In genomic region chr2:10913501-10914271, GRCh38 we compare ENCODE assay signal across 18 cellular contexts. TPM values are rescaled to one million over a fixed set of nuclear protein-coding genes. Genes with fewer than 3 reads are reported as not detected.
A peak's percentile ranks its signal among the peaks of the same experiment; 100 is the strongest.
DNase-seq lines count a peak whose midpoint lies in the region; ATAC-seq, FAIRE-seq and TF ChIP-seq lines count a peak whose summit lies in the region.
"Had no signal": no experiment of that assay in that cellular context is flagged by ENCODE, and none has a peak within 500 bp of the region (broad histone marks: within the 10 kb centered on the region; RNA-seq: fewer than 3 reads in every experiment).

No MANE protein-coding gene starts in this region.

- peak overlapping the region; percentile 64 for H4K91ac ChIP-seq in H1 (replicated peaks; ENCODE audit: insufficient read length, low read length)

- WGBS in H1 (ENCODE audit: extremely low coverage in 1 of 2, insufficient coverage in 1 of 2, insufficient read length in 1 of 2, insufficient replicate concordance in 2 of 2, low coverage in 1 of 2, low lambda C conversion rate in 2 of 2, missing lambda C conversion rate in 1 of 2), 2 experiments: 89% methylated on average over 34 of the region's 38 CpGs; no CpG with 5 or more reads in 1 of the 2 experiments
- WGBS in prostate gland: 88% methylated on average over 30 of the region's 38 CpGs

- H3K14ac ChIP-seq in H1 (ENCODE audit: insufficient read length): no peak overlapping the region

- no peak for TF ChIP-seq RAD21 in H1 (IDR thresholded peaks at IDR 0.05 in 1 of 2, conservative IDR thresholded peaks at IDR 0.05 in 1 of 2; ENCODE audit: low read depth in 2 of 2, low read length in 2 of 2)

- no peak for TF ChIP-seq EP300 in H1 (IDR thresholded peaks at IDR 0.05; ENCODE audit: borderline replicate concordance in 1 of 2, low read depth in 2 of 2, low read length in 2 of 2)

- H3K4me3 ChIP-seq in H1 (ENCODE audit: extremely low read depth in 1 of 4, insufficient read depth in 2 of 4, low read depth in 3 of 4, low read length in 4 of 4) (no peak overlapping the region), upper lobe of right lung (no peak overlapping the region), prostate gland (no peak overlapping the region)
- H3K4me3 ChIP-seq: lower lobe of right lung had no signal

- no peaks in the 10 kb centered on the region for H3K36me3 Mint-ChIP-seq in neural crest cell (ENCODE audit: low read depth)
- H3K36me3 Mint-ChIP-seq: naive thymus-derived CD8-positive, alpha-beta T cell had no signal

- H3K27ac ChIP-seq in H1 (ENCODE audit: low read depth, low read length) (no peak overlapping the region), upper lobe of right lung (no peak overlapping the region), prostate gland (no peak overlapping the region)
- H3K27ac ChIP-seq: lower lobe of right lung had no signal

- H3K9me3 ChIP-seq in H1 (ENCODE audit: insufficient read depth in 2 of 2, low read depth in 1 of 2, low read length in 1 of 2) (peaks cover 0 to 4% of the 10 kb centered on the region in 2 experiments; a peak in 1 of 4 replicates), upper lobe of right lung (no peaks in the 10 kb centered on the region), prostate gland (no peaks in the 10 kb centered on the region)
- H3K9me3 ChIP-seq: lower lobe of right lung had no signal

- H3K36me3 ChIP-seq in H1 (ENCODE audit: control insufficient read depth in 2 of 4, insufficient read depth in 4 of 4, low read length in 3 of 4): no peaks in the 10 kb centered on the region; a peak in 1 of 8 replicates
- H3K36me3 ChIP-seq in upper lobe of right lung: no peaks in the 10 kb centered on the region
- no peaks in the 10 kb centered on the region for H3K36me3 ChIP-seq in prostate gland
- H3K36me3 ChIP-seq: lower lobe of right lung had no signal

- FAIRE-seq in H1 (lab: Jason Lieb, UNC): no peak

- TF ChIP-seq CTCF in H1 (IDR thresholded peaks at IDR 0.05; ENCODE audit: control extremely low read depth in 1 of 3, insufficient read depth in 1 of 3, low read depth in 1 of 3, low read length in 3 of 3) (no peak), neural crest cell (conservative IDR thresholded peaks at IDR 0.05) (no peak), upper lobe of right lung (IDR thresholded peaks at IDR 0.05) (no peak), prostate gland (IDR thresholded peaks at IDR 0.05) (no peak)

- POLR2A ChIA-PET in H1 (lab: Charles Lee; ENCODE audit: partially characterized antibody): no interaction called here

- no peaks in the 10 kb centered on the region for H3K9me3 Mint-ChIP-seq in neural crest cell
- H3K9me3 Mint-ChIP-seq: CD4-positive, alpha-beta T cell; naive thymus-derived CD8-positive, alpha-beta T cell had no signal

- no peak overlapping the region for H2BK120ac ChIP-seq in H1 (replicated peaks; ENCODE audit: low read depth, low read length)

- peak overlapping the region; percentile 75; the same call in 1 of the 2 replicates for H2BK12ac ChIP-seq in H1 (ENCODE audit: low read depth, low read length)

- no peak for ATAC-seq in left ventricle myocardium superior
- ATAC-seq in Right ventricle myocardium superior (ENCODE audit: poor library complexity): no peak
- ATAC-seq in upper lobe of right lung: no peak
- no peak for ATAC-seq in GM18867 (IDR thresholded peaks at IDR 0.05; ENCODE audit: unreplicated experiment)
- ATAC-seq: lower lobe of right lung; naive thymus-derived CD8-positive, alpha-beta T cell; T-helper 17 cell had no signal

- H2BK5ac ChIP-seq in H1 (ENCODE audit: low read depth, low read length): peak overlapping the region; percentile 44; the same call in 1 of the 2 replicates

- H3K23me2 ChIP-seq in H1 (ENCODE audit: low read depth, low read length): peaks cover 10% of the 10 kb centered on the region; the same call in 1 of the 2 replicates

- H3K27me3 Mint-ChIP-seq in neural crest cell (ENCODE audit: low read depth): peaks cover 52% of the 10 kb centered on the region

- H3K4ac ChIP-seq in H1 (replicated peaks; ENCODE audit: insufficient read length, low read depth, low read length): no peak overlapping the region

- CTCF ChIA-PET in H1 (lab: Charles Lee; ENCODE audit: partially characterized antibody): interaction anchor here (0.9 to 13.4 kb wide), 25 partner anchors 15 to 219 kb away, joined by 3 to 234 read pairs (median 4); a partner anchor contains a TSS

- no peak overlapping the region for H4K5ac ChIP-seq in H1 (ENCODE audit: insufficient read length, low read depth, low read length)

- intact Hi-C loops in left ventricle myocardium superior (cut with micrococcal nuclease): no loop called here
- intact Hi-C loops in Right ventricle myocardium superior (cut with DNase I): no loop called here
- intact Hi-C loops in upper lobe of right lung (cut with DNase I): no loop called here
- intact Hi-C loops in prostate gland (cut with DNase I): loop anchor here (5.0 kb wide), 2 partner anchors 76 to 209 kb away; no protein-coding TSS in a partner anchor

- no peaks in the 10 kb centered on the region for H3K79me1 ChIP-seq in H1 (ENCODE audit: low read depth, low read length)

- H2BK15ac ChIP-seq in H1 (ENCODE audit: low read length): peak overlapping the region; percentile 95; the same call in 1 of the 2 replicates

- no peak overlapping the region for H2BK20ac ChIP-seq in H1 (ENCODE audit: low read length)

- DNase-seq in left ventricle myocardium superior: peak; percentile 26
- no peak for DNase-seq in Right ventricle myocardium superior
- no peak for DNase-seq in H1 (ENCODE audit: low read depth in 1 of 2, low spot score in 2 of 2)
- no peak for DNase-seq in neural crest cell (ENCODE audit: low read depth, low spot score)
- DNase-seq in upper lobe of right lung: peak; percentile 53
- no peak for DNase-seq in prostate gland (ENCODE audit: low spot score)
- no peak for DNase-seq in kidney glomerular epithelial cell (lab: John Stamatoyannopoulos, UW)
- DNase-seq: DMS53; lower lobe of right lung; naive thymus-derived CD8-positive, alpha-beta T cell; NCI-H187; stimulated activated naive CD4-positive, alpha-beta T cell treated with Interleukin-2 at 50 U/mL for 16 hours; T-helper 17 cell had no signal

- H3K4me1 Mint-ChIP-seq in neural crest cell: peaks cover 11% of the 10 kb centered on the region

- H3K27ac Mint-ChIP-seq in neural crest cell (ENCODE audit: unreplicated experiment): no peak overlapping the region
- H3K27ac Mint-ChIP-seq: CD4-positive, alpha-beta T cell; IgD-negative memory B cell; naive thymus-derived CD8-positive, alpha-beta T cell; T-helper 17 cell had no signal

- no peak for TF ChIP-seq POLR2A in H1 (IDR thresholded peaks at IDR 0.05; ENCODE audit: control extremely low read depth in 1 of 2, low read depth in 2 of 2, low read length in 2 of 2)
- TF ChIP-seq POLR2A in prostate gland (IDR thresholded peaks at IDR 0.05): no peak

- no peak overlapping the region for H3K23ac ChIP-seq in H1 (ENCODE audit: insufficient read length)

- H3K4me2 ChIP-seq in H1 (ENCODE audit: insufficient read depth in 1 of 2, low read depth in 2 of 2, low read length in 2 of 2): 0 out of 4 replicates have a peak overlapping the region, but pooled peaks of 1 of the 2 experiments have one; percentile 9

- H3K4me3 Mint-ChIP-seq in neural crest cell: peak overlapping the region; percentile 65
- H3K4me3 Mint-ChIP-seq: CD4-positive, alpha-beta T cell had no signal

- H2AFZ ChIP-seq in H1 (ENCODE audit: low read length): no peak overlapping the region

- peak overlapping the region; percentile 1; the same call in 1 of the 2 replicates for H4K8ac ChIP-seq in H1 (ENCODE audit: extremely low read depth, insufficient read depth, low read length)

- no peaks in the 10 kb centered on the region for H3K79me2 ChIP-seq in H1 (ENCODE audit: control insufficient read depth in 1 of 2, insufficient read depth in 2 of 2, low read length in 2 of 2)

- peak overlapping the region; percentile 60; the same call in 1 of the 2 replicates for H3K18ac ChIP-seq in H1 (ENCODE audit: extremely low read depth, low read length)

- peaks cover 13 to 40% (median 29%) of the 10 kb centered on the region in 4 experiments; a peak in 6 of 7 replicates for H3K27me3 ChIP-seq in H1 (replicated peaks in 1 of 4; ENCODE audit: control insufficient read depth in 3 of 4, extremely low read depth in 1 of 4, insufficient read depth in 3 of 4, low read length in 3 of 4)
- peaks cover 38% of the 10 kb centered on the region for H3K27me3 ChIP-seq in upper lobe of right lung
- peaks cover 4% of the 10 kb centered on the region for H3K27me3 ChIP-seq in prostate gland (replicated peaks; ENCODE audit: insufficient read depth)

- H3K4me1 ChIP-seq in H1 (replicated peaks in 1 of 4; ENCODE audit: control insufficient read depth in 3 of 4, insufficient read depth in 4 of 4, low read length in 3 of 4): peaks cover 3 to 28% (median 10%) of the 10 kb centered on the region in 4 experiments
- no peaks in the 10 kb centered on the region for H3K4me1 ChIP-seq in upper lobe of right lung
- H3K4me1 ChIP-seq in prostate gland (replicated peaks): no peaks in the 10 kb centered on the region
- H3K4me1 ChIP-seq: lower lobe of right lung had no signal

- H2AK5ac ChIP-seq in H1 (ENCODE audit: low read depth, low read length): peak overlapping the region; percentile 91; the same call in 1 of the 2 replicates

- no peak overlapping the region for H3K56ac ChIP-seq in H1 (replicated peaks; ENCODE audit: insufficient read length, low read depth, low read length)

- peaks cover 3 to 7% of the 10 kb centered on the region in 2 experiments for H4K20me1 ChIP-seq in H1 (replicated peaks in 1 of 2; ENCODE audit: control insufficient read depth in 1 of 2, insufficient read depth in 2 of 2, low read length in 2 of 2)

- no peak overlapping the region for H3K9ac ChIP-seq in H1 (replicated peaks in 1 of 4; ENCODE audit: extremely low read depth in 1 of 4, low read depth in 3 of 4, low read length in 3 of 4)

TF ChIP-seq in H1, 55 proteins besides CTCF, POLR2A, EP300 and RAD21 (continues in another document):
- TF ChIP-seq CHD2 (IDR thresholded peaks at IDR 0.05; ENCODE audit: low read length): no peak
- TF ChIP-seq EGR1 (IDR thresholded peaks at IDR 0.05; ENCODE audit: borderline replicate concordance, low read depth, low read length): no peak
- no peak for TF ChIP-seq RNF2 (IDR thresholded peaks at IDR 0.05; ENCODE audit: borderline replicate concordance, low read depth, low read length, missing control alignments, poor library complexity, severe bottlenecking)

RNA-seq across cellular contexts. Expression of gene KCNF1, which starts 2.0 kb away (rescaled TPM):
- 0.17 TPM for total RNA-seq in left ventricle myocardium superior
- total RNA-seq in Right ventricle myocardium superior: not detected
- 0.48 and 0.90 TPM in 2 replicates for total RNA-seq in H1 (2021; fragmentation: NEBNext Ultra II Directional; extraction: Animal tissue kit (Norgen Biotek cat#: 25700))
- 1.5 and 1.6 TPM in 2 replicates for polyA plus RNA-seq in H1 (2011; rRNA removed)
- polyA plus RNA-seq in H1 (2011; cell fraction: cytosol; rRNA removed): 1.4 TPM
- polyA plus RNA-seq in H1 (2011; cell fraction: nucleus; rRNA removed): 1.4 TPM
- polyA plus RNA-seq in H1 (2012, experiment 1 of 2): 0.74 to 0.92 TPM (median 0.86 TPM) in 4 replicates
- polyA plus RNA-seq in H1 (2012, experiment 2 of 2): 0.71 TPM
- 1.0 TPM for polyA plus RNA-seq in H1 (2013, experiment 1 of 2)
- 1.2 TPM for polyA plus RNA-seq in H1 (2013, experiment 2 of 2)
- 0.68 and 1.6 TPM in 2 replicates for polyA minus RNA-seq in H1 (2011; rRNA and poly(A)+ RNA removed)
- 0.95 TPM for polyA minus RNA-seq in H1 (2011; cell fraction: cytosol; rRNA and poly(A)+ RNA removed)
- polyA minus RNA-seq in H1 (2011; cell fraction: nucleus; rRNA and poly(A)+ RNA removed): 1.4 TPM
- 0.93 and 1.1 TPM in 2 replicates for total RNA-seq in neural crest cell
- 0.17 TPM for total RNA-seq in upper lobe of right lung
- total RNA-seq in prostate gland: 1 to 10 TPM in 1 of 2 donors, not detected in 1; 1.0 TPM
- total RNA-seq: activated CD8-positive, alpha-beta memory T cell treated with anti-CD3 and anti-CD28 coated beads for 36 hours; CD4-positive, alpha-beta T cell; lower lobe of right lung; naive thymus-derived CD8-positive, alpha-beta T cell; renal cortical epithelial cell; T-helper 17 cell had no signal
- polyA plus RNA-seq: IgD-negative memory B cell; naive thymus-derived CD8-positive, alpha-beta T cell had no signal

Comparison
In these comparisons a context has a peak if more than half of its experiments do, and no peak if none do; other contexts are left out.
1. DNase-seq: peak in left ventricle myocardium superior (single experiment) and upper lobe of right lung (single experiment); none in Right ventricle myocardium superior (single experiment), H1 (0 of 2), neural crest cell (single experiment), prostate gland (single experiment) and kidney glomerular epithelial cell (single experiment).